Comparison of ENCODE assay signal across 16 cellular contexts in genomic region chr14:38992067-38992835, GRCh38.
"Had no signal": no experiment of that assay in that cellular context is flagged by ENCODE, and none has a peak within 500 bp of the region (broad histone marks: within the 10 kb centered on the region; RNA-seq: fewer than 3 reads in every experiment).

No MANE protein-coding gene starts in this region.

- H3K27me3 ChIP-seq: colonic mucosa, transverse colon had no signal

- ATAC-seq: left lobe of liver; natural killer cell; stimulated activated naive CD8-positive, alpha-beta T cell treated with anti-CD3 and anti-CD28 coated beads, Interleukin-15, Interleukin-2, amounts not matched to agents 100 U/mL and 50 U/mL, for 24 hours had no signal

- DNase-seq: activated B cell treated with CpG ODN at 0.5 μM for 24 hours; activated CD4-positive, alpha-beta T cell treated with anti-CD3 and anti-CD28 coated beads, Interleukin-2, amount 10 ng/mL, durations not matched to agents 7 days and 5 days; activated CD8-positive, alpha-beta memory T cell treated with anti-CD3 and anti-CD28 coated beads, Interleukin-2, amount 50 U/mL, for 48 hours; activated gamma-delta T cell treated with Interleukin-2 at 50 U/mL for 16 hours; amniotic stem cell; central memory CD4-positive, alpha-beta T cell; colonic mucosa; effector CD4-positive, alpha-beta T cell; natural killer cell; retina; stimulated activated CD4-positive, alpha-beta T cell treated with anti-CD3 and anti-CD28 coated beads, Interleukin-4, amount 100 ng/mL, for 4 hours; stimulated activated CD8-positive, alpha-beta memory T cell treated with anti-CD3 and anti-CD28 coated beads, Interleukin-4, amount 100 ng/mL, for 48 hours; stimulated activated naive CD8-positive, alpha-beta T cell treated with anti-CD3 and anti-CD28 coated beads, Interleukin-15, Interleukin-2, amounts not matched to agents 100 U/mL and 50 U/mL, for 24 hours; transverse colon had no signal

- H3K4me3 ChIP-seq: colonic mucosa, skin epidermis, transverse colon had no signal

- H3K4me1 ChIP-seq: colonic mucosa had no signal

- H3K9me3 ChIP-seq: colonic mucosa, transverse colon had no signal

- H3K36me3 ChIP-seq: colonic mucosa, transverse colon had no signal

- H3K27ac ChIP-seq: colonic mucosa, transverse colon had no signal
